Comparison of ENCODE assay signal across 25 cellular contexts in genomic region chr14:72830356-72830755, GRCh38.
A peak's percentile ranks its signal among the peaks of the same experiment; 100 is the strongest.
DNase-seq lines count a peak whose midpoint lies in the region; ATAC-seq and TF ChIP-seq lines count a peak whose summit lies in the region.
"Had no signal": no experiment of that assay in that cellular context is flagged by ENCODE, and none has a peak within 500 bp of the region (broad histone marks: within the 10 kb centered on the region; RNA-seq: fewer than 3 reads in every experiment).

No MANE protein-coding gene starts in this region.

- no peaks in the 10 kb centered on the region for H3K36me3 Mint-ChIP-seq in effector memory CD8-positive, alpha-beta T cell (ENCODE audit: insufficient read depth)
- H3K36me3 Mint-ChIP-seq in CD4-positive, alpha-beta T cell (ENCODE audit: low read depth) = no peaks in the 10 kb centered on the region
- H3K36me3 Mint-ChIP-seq: activated naive CD8-positive, alpha-beta T cell; CD4-positive, CD25-positive, alpha-beta regulatory T cell had no signal

- peaks cover 1% of the 10 kb centered on the region; the same call in 1 of the 2 replicates for H3K36me3 ChIP-seq in IMR-90 (ENCODE audit: control insufficient read depth, insufficient read depth, low read length)
- no peaks in the 10 kb centered on the region for H3K36me3 ChIP-seq in gastroesophageal sphincter
- H3K36me3 ChIP-seq in mucosa of rectum (ENCODE audit: control insufficient read depth in 2 of 2, insufficient read depth in 2 of 2, low read length in 2 of 2) = no peaks in the 10 kb centered on the region
- H3K36me3 ChIP-seq in gastrocnemius medialis = no peaks in the 10 kb centered on the region
- H3K36me3 ChIP-seq: MG63, upper lobe of right lung had no signal

- CTCF ChIA-PET in IMR-90 (lab: Yijun Ruan, JAX) = no interaction called here
- CTCF ChIA-PET in CD4-positive, alpha-beta T cell (lab: Charles Lee) = no interaction called here

- DNase-seq in IMR-90 = no peak
- DNase-seq in gastrocnemius medialis = no peak
- DNase-seq in effector memory CD8-positive, alpha-beta T cell = no peak
- DNase-seq in CD4-positive, alpha-beta T cell = no peak
- DNase-seq: activated CD4-positive, alpha-beta T cell treated with anti-CD3 and anti-CD28 coated beads, Interleukin-2, amount 50 U/mL, for 1 hour; activated CD4-positive, CD25-positive, alpha-beta regulatory T cell; activated effector memory CD4-positive, alpha-beta T cell treated with Interleukin-2 at 50 U/mL for 16 hours; activated T-cell treated with anti-CD3 and anti-CD28 coated beads, Interleukin-2, amount 50 U/mL, for 1 hour; AML-193; CD4-positive, CD25-positive, alpha-beta regulatory T cell; cortex of kidney; MG63; NCI-H1105; NCI-H1930; NCI-H2171 treated with DMSO at 0.1 percent for 48 hours; NCI-H510A; upper lobe of right lung had no signal

- peaks cover 16 to 55% of the 10 kb centered on the region in 2 experiments for H3K79me1 ChIP-seq in IMR-90 (ENCODE audit: low read depth in 1 of 2, low read length in 2 of 2)

- peaks cover 3% of the 10 kb centered on the region; the same call in 1 of the 2 replicates for H3K9me1 ChIP-seq in IMR-90 (ENCODE audit: insufficient read depth, low read length)

- no peak overlapping the region for H4K8ac ChIP-seq in IMR-90 (ENCODE audit: low read depth in 2 of 2, low read length in 2 of 2)

- intact Hi-C loops in IMR-90 (cut with micrococcal nuclease) = no loop called here
- intact Hi-C loops in gastrocnemius medialis (cut with DNase I; ENCODE audit: low total_unique reads) = no loop called here
- intact Hi-C loops in CD4-positive, alpha-beta T cell (cut with DNase I, micrococcal nuclease) = no loop called here

- no peaks in the 10 kb centered on the region for H3K4me1 Mint-ChIP-seq in effector memory CD8-positive, alpha-beta T cell (ENCODE audit: low read depth in 2 of 2)
- H3K4me1 Mint-ChIP-seq in CD4-positive, alpha-beta T cell (ENCODE audit: low read depth) = no peaks in the 10 kb centered on the region
- H3K4me1 Mint-ChIP-seq: CD4-positive, CD25-positive, alpha-beta regulatory T cell had no signal

- H3K9me3 Mint-ChIP-seq in effector memory CD8-positive, alpha-beta T cell = no peaks in the 10 kb centered on the region
- H3K9me3 Mint-ChIP-seq in CD4-positive, alpha-beta T cell = no peaks in the 10 kb centered on the region
- H3K9me3 Mint-ChIP-seq: stimulated activated memory B cell treated with anti-CD40 and anti-IgM and Interleukin-4, amounts not matched to agents 10 μg/mL and 1 μg/mL and 100 μg/mL, for 72 hours had no signal

- no peak overlapping the region for H2BK15ac ChIP-seq in IMR-90 (ENCODE audit: low read depth, low read length)

- no peak overlapping the region for H3K4ac ChIP-seq in IMR-90 (ENCODE audit: low read depth, low read length)

- H2AK9ac ChIP-seq in IMR-90 (replicated peaks; ENCODE audit: low read depth, low read length, poor library complexity) = no peak overlapping the region

- H2BK20ac ChIP-seq in IMR-90 (ENCODE audit: low read depth, low read length) = no peak overlapping the region

- H3K18ac ChIP-seq in IMR-90 (ENCODE audit: low read depth, low read length) = no peak overlapping the region

- ATAC-seq in IMR-90 (ENCODE audit: low read depth) (no peak), gastroesophageal sphincter (no peak), gastrocnemius medialis (no peak), GM18505 (IDR thresholded peaks at IDR 0.05; ENCODE audit: unreplicated experiment) (no peak)
- ATAC-seq in effector memory CD8-positive, alpha-beta T cell (replicated peaks) = no peak
- no peak for ATAC-seq in CD4-positive, alpha-beta T cell (ENCODE audit: poor library complexity)
- ATAC-seq: stimulated activated memory B cell treated with anti-CD40 and anti-IgM and Interleukin-4, amounts not matched to agents 10 μg/mL and 1 μg/mL and 100 μg/mL, for 72 hours; upper lobe of right lung had no signal

- peaks cover 37 to 43% of the 10 kb centered on the region in 2 donors for H3K27me3 Mint-ChIP-seq in effector memory CD8-positive, alpha-beta T cell
- peaks cover 15% of the 10 kb centered on the region for H3K27me3 Mint-ChIP-seq in CD4-positive, alpha-beta T cell
- H3K27me3 Mint-ChIP-seq: activated naive CD8-positive, alpha-beta T cell; stimulated activated memory B cell treated with anti-CD40 and anti-IgM and Interleukin-4, amounts not matched to agents 10 μg/mL and 1 μg/mL and 100 μg/mL, for 72 hours had no signal

- no CpG with 5 or more reads among the region's 4 CpGs for WGBS in IMR-90 (ENCODE audit: extremely low coverage in 2 of 2, insufficient read length in 1 of 2), 2 experiments
- WGBS in gastroesophageal sphincter (ENCODE audit: low coverage in 1 of 2), 2 donors = 70 to 73% methylated on average over 4 of the region's 4 CpGs

- no peaks in the 10 kb centered on the region for H3K9me3 ChIP-seq in IMR-90 (ENCODE audit: control insufficient read depth, insufficient read depth, low read length)
- H3K9me3 ChIP-seq in gastroesophageal sphincter = no peaks in the 10 kb centered on the region
- H3K9me3 ChIP-seq in mucosa of rectum (ENCODE audit: control insufficient read depth in 2 of 2, low read length in 2 of 2) = no peaks in the 10 kb centered on the region
- no peaks in the 10 kb centered on the region for H3K9me3 ChIP-seq in gastrocnemius medialis
- no peaks in the 10 kb centered on the region for H3K9me3 ChIP-seq in CD4-positive, alpha-beta T cell (ENCODE audit: control insufficient read depth, low read length)
- H3K9me3 ChIP-seq: MG63, upper lobe of right lung had no signal

- no peak overlapping the region for H3K27ac Mint-ChIP-seq in effector memory CD8-positive, alpha-beta T cell
- no peak overlapping the region for H3K27ac Mint-ChIP-seq in CD4-positive, alpha-beta T cell
- H3K27ac Mint-ChIP-seq: activated naive CD8-positive, alpha-beta T cell; CD4-positive, CD25-positive, alpha-beta regulatory T cell; stimulated activated memory B cell treated with anti-CD40 and anti-IgM and Interleukin-4, amounts not matched to agents 10 μg/mL and 1 μg/mL and 100 μg/mL, for 72 hours had no signal

- H3K4me1 ChIP-seq in IMR-90 (ENCODE audit: control insufficient read depth, insufficient read depth, low read length) (peaks cover 7% of the 10 kb centered on the region), gastroesophageal sphincter (peaks cover 0 to 18% (median 0%) of the 10 kb centered on the region in 3 donors), mucosa of rectum (ENCODE audit: control insufficient read depth in 2 of 2, insufficient read depth in 2 of 2, low read length in 2 of 2) (peaks cover 14 to 27% of the 10 kb centered on the region in 2 donors), gastrocnemius medialis (peaks cover 32 to 47% of the 10 kb centered on the region in 2 donors)
- H3K4me1 ChIP-seq: upper lobe of right lung had no signal

- H3K27me3 ChIP-seq in IMR-90 (ENCODE audit: control insufficient read depth, insufficient read depth, low read length) = no peaks in the 10 kb centered on the region
- no peaks in the 10 kb centered on the region for H3K27me3 ChIP-seq in gastroesophageal sphincter
- H3K27me3 ChIP-seq in mucosa of rectum (ENCODE audit: control insufficient read depth in 2 of 2, insufficient read depth in 2 of 2, low read length in 2 of 2) = no peaks in the 10 kb centered on the region
- no peaks in the 10 kb centered on the region for H3K27me3 ChIP-seq in gastrocnemius medialis
- H3K27me3 ChIP-seq in CD4-positive, alpha-beta T cell (ENCODE audit: control insufficient read depth, insufficient read depth, low read length) = no peaks in the 10 kb centered on the region
- H3K27me3 ChIP-seq: MG63, upper lobe of right lung had no signal

- H4K20me1 ChIP-seq in IMR-90 (ENCODE audit: insufficient read depth, low read length) = peaks cover 16% of the 10 kb centered on the region

- no peak overlapping the region for H4K91ac ChIP-seq in IMR-90 (ENCODE audit: insufficient read depth, low read depth, low read length)

- H3K4me3 ChIP-seq in IMR-90 (ENCODE audit: insufficient read depth, low read depth, low read length) (no peak overlapping the region), gastroesophageal sphincter (no peak overlapping the region), mucosa of rectum (ENCODE audit: low read length in 2 of 2) (no peak overlapping the region), gastrocnemius medialis (no peak overlapping the region)
- H3K4me3 ChIP-seq: MG63, SK-N-MC, skin epidermis, upper lobe of right lung had no signal

- H3K4me3 Mint-ChIP-seq in effector memory CD8-positive, alpha-beta T cell = no peak overlapping the region
- H3K4me3 Mint-ChIP-seq in CD4-positive, alpha-beta T cell = no peak overlapping the region
- H3K4me3 Mint-ChIP-seq: activated naive CD8-positive, alpha-beta T cell; CD4-positive, CD25-positive, alpha-beta regulatory T cell; stimulated activated memory B cell treated with anti-CD40 and anti-IgM and Interleukin-4, amounts not matched to agents 10 μg/mL and 1 μg/mL and 100 μg/mL, for 72 hours had no signal

- H3K27ac ChIP-seq in IMR-90 (ENCODE audit: insufficient read depth, low read length) = no peak overlapping the region
- peak overlapping the region in 3 of 4 donors; percentile 7 to 68 (median 61) for H3K27ac ChIP-seq in gastroesophageal sphincter
- peak overlapping the region; percentile 80 to 85 for H3K27ac ChIP-seq in mucosa of rectum (ENCODE audit: low read depth in 2 of 2, low read length in 2 of 2)
- H3K27ac ChIP-seq in gastrocnemius medialis = peak overlapping the region; percentile 71 to 79 (median 76)
- H3K27ac ChIP-seq in CD4-positive, alpha-beta T cell (ENCODE audit: low read depth, low read length) = no peak overlapping the region
- H3K27ac ChIP-seq: RWPE1, SK-N-MC, skin epidermis, upper lobe of right lung had no signal

- H3K9ac ChIP-seq in IMR-90 (ENCODE audit: low read depth, low read length) (no peak overlapping the region), mucosa of rectum (ENCODE audit: low read depth in 1 of 2, low read length in 2 of 2) (peak overlapping the region in 1 of 2 donors; percentile 8)

- dilution Hi-C loops in IMR-90 (cut with HindIII; ENCODE audit: low sequenced_read_pairs, unreplicated experiment) = no loop called here

- TF ChIP-seq POLR2A in IMR-90 (IDR thresholded peaks at IDR 0.05; ENCODE audit: low read depth, low read length) (no peak), gastroesophageal sphincter (IDR thresholded peaks at IDR 0.05) (no peak), gastrocnemius medialis (IDR thresholded peaks at IDR 0.05) (no peak), GM18505 (IDR thresholded peaks at IDR 0.05; ENCODE audit: borderline replicate concordance, extremely low read depth, insufficient read depth, insufficient read length) (no peak)

- H4K5ac ChIP-seq in IMR-90 (ENCODE audit: low read depth, low read length) = no peak overlapping the region

- H3K23ac ChIP-seq in IMR-90 (ENCODE audit: low read depth, low read length) = peak overlapping the region; percentile 60; the same call in 1 of the 2 replicates

- H3K56ac ChIP-seq in IMR-90 (ENCODE audit: extremely low read depth, insufficient read depth, low read length) = no peak overlapping the region

- TF ChIP-seq CTCF in IMR-90 (conservative IDR thresholded peaks at IDR 0.05; ENCODE audit: low read depth, low read length) (no peak), gastroesophageal sphincter (IDR thresholded peaks at IDR 0.05) (no peak), gastrocnemius medialis (IDR thresholded peaks at IDR 0.05 in 4 of 5, conservative IDR thresholded peaks at IDR 0.05 in 1 of 5) (no peak)
- TF ChIP-seq CTCF in CD4-positive, alpha-beta T cell (IDR thresholded peaks at IDR 0.05) = no peak

- no peak overlapping the region for H2BK120ac ChIP-seq in IMR-90 (ENCODE audit: low read depth, low read length)

- no peak overlapping the region for H3K4me2 ChIP-seq in IMR-90 (ENCODE audit: low read depth, low read length)

- in situ Hi-C loops in IMR-90 (cut with MboI; ENCODE audit: low sequenced_read_pairs) (no loop called here), gastrocnemius medialis (cut with MboI; ENCODE audit: low sequenced_read_pairs in 4 of 4) (no loop called here)

- H2AK5ac ChIP-seq in IMR-90 (ENCODE audit: low read depth, low read length) = peak overlapping the region; percentile 50; the same call in 1 of the 2 replicates

- no peak overlapping the region for H2AFZ ChIP-seq in IMR-90 (replicated peaks; ENCODE audit: low read length, poor library complexity)

- TF ChIP-seq RAD21 in IMR-90 (IDR thresholded peaks at IDR 0.05; ENCODE audit: low read length) = no peak

- POLR2A ChIA-PET in IMR-90 (lab: Charles Lee; ENCODE audit: unreplicated experiment) = no interaction called here
- POLR2A ChIA-PET in CD4-positive, alpha-beta T cell (lab: Charles Lee) = no interaction called here

- no TSS peak for BruUV-seq in IMR-90 (replicated peaks; lab: Mats Ljungman, UMichigan)

- H2BK5ac ChIP-seq in IMR-90 (ENCODE audit: low read depth, low read length, poor library complexity, severe bottlenecking) = no peak overlapping the region

- no peak for TF ChIP-seq EP300 in gastroesophageal sphincter (IDR thresholded peaks at IDR 0.05)

- H3K14ac ChIP-seq in IMR-90 (replicated peaks; ENCODE audit: low read depth, low read length) = no peak overlapping the region

Comparison
In these comparisons a context has a peak if more than half of its experiments do, and no peak if none do; other contexts are left out.
1. H3K27ac ChIP-seq: peak in gastroesophageal sphincter (3 of 4), mucosa of rectum (2 of 2) and gastrocnemius medialis (4 of 4); none in IMR-90 (single experiment) and CD4-positive, alpha-beta T cell (single experiment).